2 cellular contexts compared by ENCODE assay signal in genomic region chr4:139265654-139266053, GRCh38.
TF ChIP-seq lines count a peak whose summit lies in the region.

No MANE protein-coding gene starts in this region.

TF ChIP-seq in SK-N-SH, 30 proteins besides CTCF, POLR2A, EP300 and RAD21 (continued from another document):
- TF ChIP-seq USF1 (IDR thresholded peaks at IDR 0.05; ENCODE audit: borderline replicate concordance, low read depth) (no peak), TEAD4 (IDR thresholded peaks at IDR 0.05; ENCODE audit: borderline replicate concordance, insufficient read depth) (no peak)
- TF ChIP-seq, protein P1, sequence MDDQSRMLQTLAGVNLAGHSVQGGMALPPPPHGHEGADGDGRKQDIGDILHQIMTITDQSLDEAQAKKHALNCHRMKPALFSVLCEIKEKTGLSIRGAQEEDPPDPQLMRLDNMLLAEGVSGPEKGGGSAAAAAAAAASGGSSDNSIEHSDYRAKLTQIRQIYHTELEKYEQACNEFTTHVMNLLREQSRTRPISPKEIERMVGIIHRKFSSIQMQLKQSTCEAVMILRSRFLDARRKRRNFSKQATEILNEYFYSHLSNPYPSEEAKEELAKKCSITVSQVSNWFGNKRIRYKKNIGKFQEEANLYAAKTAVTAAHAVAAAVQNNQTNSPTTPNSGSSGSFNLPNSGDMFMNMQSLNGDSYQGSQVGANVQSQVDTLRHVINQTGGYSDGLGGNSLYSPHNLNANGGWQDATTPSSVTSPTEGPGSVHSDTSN (IDR thresholded peaks at IDR 0.05), result no peak

TF ChIP-seq in SK-N-SH treated with all-trans-retinoic acid at 6 μM for 48 hours, 23 proteins besides CTCF, POLR2A, EP300 and RAD21:
- TF ChIP-seq PATZ1 (CRISPR knock-in tag; IDR thresholded peaks at IDR 0.05; ENCODE audit: borderline replicate concordance), result no peak
- TF ChIP-seq BACH2 (CRISPR knock-in tag; IDR thresholded peaks at IDR 0.05; ENCODE audit: borderline replicate concordance), result no peak
- no peak for TF ChIP-seq TCF4 (CRISPR knock-in tag; IDR thresholded peaks at IDR 0.05; ENCODE audit: borderline replicate concordance)
- no peak for TF ChIP-seq SNAI2 (CRISPR knock-in tag; IDR thresholded peaks at IDR 0.05)
TF ChIP-seq in SK-N-SH treated with all-trans-retinoic acid at 6 μM for 48 hours: peak in this region for 0.
